15 cellular contexts compared by ENCODE assay signal in the genomic region with DNA sequence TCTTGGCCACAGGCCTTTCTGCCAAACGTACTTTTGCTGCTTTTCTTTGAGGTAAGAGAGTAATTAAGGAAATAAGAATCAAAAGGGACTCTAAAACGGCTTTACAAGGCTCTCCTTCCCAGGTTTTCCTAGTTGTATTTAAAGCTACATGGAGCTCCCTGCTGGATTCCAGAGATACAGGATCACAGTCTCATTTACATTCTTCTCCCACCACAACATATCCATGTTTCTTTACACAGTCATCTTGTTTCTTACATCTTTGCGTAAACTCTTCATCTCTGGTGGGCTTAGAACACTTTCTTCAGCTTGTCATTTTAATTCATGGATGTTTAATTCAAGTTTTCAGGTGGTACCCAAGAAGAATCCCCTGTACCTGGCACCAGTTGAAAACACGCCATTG.
DNase-seq lines count a peak whose midpoint lies in the region; ATAC-seq and TF ChIP-seq lines count a peak whose summit lies in the region.
"Had no signal": no experiment of that assay in that cellular context is flagged by ENCODE, and none has a peak within 500 bp of the region (broad histone marks: within the 10 kb centered on the region; RNA-seq: fewer than 3 reads in every experiment).

No MANE protein-coding gene starts in this region.

- H2AK5ac ChIP-seq in mesenchymal stem cell (ENCODE audit: low read length, severe bottlenecking), result no peak overlapping the region

- H3K9ac ChIP-seq in mesenchymal stem cell (ENCODE audit: low read length), result no peak overlapping the region

- no peak overlapping the region for H3K4me2 ChIP-seq in mesenchymal stem cell (ENCODE audit: low read length, poor library complexity, severe bottlenecking)

- H3K23ac ChIP-seq in mesenchymal stem cell (ENCODE audit: low read length in 2 of 2), result no peak overlapping the region

- no peak overlapping the region for H3K27ac Mint-ChIP-seq in HFFc6
- H3K27ac Mint-ChIP-seq in activated naive CD8-positive, alpha-beta T cell treated with anti-CD3 and anti-CD28 coated beads, Interleukin-2, amount 50 U/mL, for 24 hours, result no peak overlapping the region
- H3K27ac Mint-ChIP-seq in activated T-helper 17 cell treated with anti-CD3 and anti-CD28 coated beads, Interleukin-2, amount 50 U/mL, for 72 hours, result no peak overlapping the region
- H3K27ac Mint-ChIP-seq: CD14-positive monocyte had no signal

- DNase-seq in AG08396 (ENCODE audit: low spot score) (peak; percentile 24), HFFc6 (peak; percentile 33), astrocyte of the spinal cord (ENCODE audit: low read depth, low spot score) (peak; percentile 48), mesenchymal stem cell (peak; percentile 5)
- no peak for DNase-seq in activated naive CD8-positive, alpha-beta T cell treated with anti-CD3 and anti-CD28 coated beads, Interleukin-2, amount 50 U/mL, for 24 hours
- DNase-seq: DMS79 treated with DMSO at 0.1 percent for 48 hours, GDM1, HCEC 1CT, NCI-H1105, NCI-H2081 treated with DMSO at 0.1 percent for 48 hours had no signal

- H3K27ac ChIP-seq in mesenchymal stem cell (ENCODE audit: low read length, poor library complexity, severe bottlenecking), result no peak overlapping the region

- H3K4me1 Mint-ChIP-seq in HFFc6 (ENCODE audit: low read depth), result peaks cover 30% of the 10 kb centered on the region
- no peaks in the 10 kb centered on the region for H3K4me1 Mint-ChIP-seq in activated naive CD8-positive, alpha-beta T cell treated with anti-CD3 and anti-CD28 coated beads, Interleukin-2, amount 50 U/mL, for 24 hours
- H3K4me1 Mint-ChIP-seq in activated T-helper 17 cell treated with anti-CD3 and anti-CD28 coated beads, Interleukin-2, amount 50 U/mL, for 72 hours, result no peaks in the 10 kb centered on the region
- H3K4me1 Mint-ChIP-seq: CD14-positive monocyte had no signal

- no peaks in the 10 kb centered on the region for H3K36me3 ChIP-seq in mesenchymal stem cell (ENCODE audit: control insufficient read depth in 1 of 2, insufficient read depth in 2 of 2, low read depth in 1 of 2, low read length in 2 of 2)

- H3K9me3 Mint-ChIP-seq in HFFc6, result no peaks in the 10 kb centered on the region
- H3K9me3 Mint-ChIP-seq in activated naive CD8-positive, alpha-beta T cell treated with anti-CD3 and anti-CD28 coated beads, Interleukin-2, amount 50 U/mL, for 24 hours, result no peaks in the 10 kb centered on the region
- H3K9me3 Mint-ChIP-seq in activated T-helper 17 cell treated with anti-CD3 and anti-CD28 coated beads, Interleukin-2, amount 50 U/mL, for 72 hours, result no peaks in the 10 kb centered on the region

- H2BK15ac ChIP-seq in mesenchymal stem cell (ENCODE audit: low read depth, poor library complexity, severe bottlenecking), result no peak overlapping the region

- no peak overlapping the region for H2BK120ac ChIP-seq in mesenchymal stem cell (ENCODE audit: low read depth, low read length)

- no peak for TF ChIP-seq CTCF in HFFc6 (IDR thresholded peaks at IDR 0.05)
- no peak for TF ChIP-seq CTCF in astrocyte of the spinal cord (IDR thresholded peaks at IDR 0.05; ENCODE audit: low read depth, low read length)

- H3K79me1 ChIP-seq in mesenchymal stem cell (replicated peaks; ENCODE audit: low read length, poor library complexity, severe bottlenecking), result no peaks in the 10 kb centered on the region

- in situ Hi-C loops in astrocyte of the spinal cord (cut with HindIII; ENCODE audit: low sequenced_read_pairs), result no loop called here

- H3K9me3 ChIP-seq in mesenchymal stem cell (ENCODE audit: control insufficient read depth, low read length), result no peaks in the 10 kb centered on the region

- no peak overlapping the region for H3K18ac ChIP-seq in mesenchymal stem cell (ENCODE audit: low read depth in 1 of 2, low read length in 2 of 2)

- H2BK12ac ChIP-seq in mesenchymal stem cell (ENCODE audit: low read length in 2 of 2), result no peak overlapping the region

- H3K27me3 ChIP-seq in mesenchymal stem cell (ENCODE audit: control insufficient read depth in 1 of 2, insufficient read depth in 1 of 2, low read length in 2 of 2), result no peaks in the 10 kb centered on the region

- no peak overlapping the region for H2AFZ ChIP-seq in mesenchymal stem cell (ENCODE audit: low read depth, low read length)

- WGBS in mesenchymal stem cell, result 66% methylated on average over 3 of the region's 4 CpGs

- no peak overlapping the region for H3K4me3 Mint-ChIP-seq in HFFc6
- H3K4me3 Mint-ChIP-seq in activated naive CD8-positive, alpha-beta T cell treated with anti-CD3 and anti-CD28 coated beads, Interleukin-2, amount 50 U/mL, for 24 hours, result no peak overlapping the region
- no peak overlapping the region for H3K4me3 Mint-ChIP-seq in activated T-helper 17 cell treated with anti-CD3 and anti-CD28 coated beads, Interleukin-2, amount 50 U/mL, for 72 hours
- H3K4me3 Mint-ChIP-seq: CD14-positive monocyte had no signal

- H3K4me3 ChIP-seq in astrocyte of the spinal cord (ENCODE audit: low read depth, low read length) (no peak overlapping the region), mesenchymal stem cell (ENCODE audit: insufficient read depth in 1 of 2, low read depth in 1 of 2, low read length in 2 of 2) (no peak overlapping the region)

- no peak overlapping the region for H3K4ac ChIP-seq in mesenchymal stem cell (ENCODE audit: low read depth in 1 of 2, low read length in 2 of 2)

- H3K36me3 Mint-ChIP-seq in HFFc6 (ENCODE audit: low read depth), result no peaks in the 10 kb centered on the region
- no peaks in the 10 kb centered on the region for H3K36me3 Mint-ChIP-seq in activated naive CD8-positive, alpha-beta T cell treated with anti-CD3 and anti-CD28 coated beads, Interleukin-2, amount 50 U/mL, for 24 hours (ENCODE audit: low read depth)
- no peaks in the 10 kb centered on the region for H3K36me3 Mint-ChIP-seq in activated T-helper 17 cell treated with anti-CD3 and anti-CD28 coated beads, Interleukin-2, amount 50 U/mL, for 72 hours (ENCODE audit: low read depth)
- H3K36me3 Mint-ChIP-seq: CD14-positive monocyte had no signal

- no peaks in the 10 kb centered on the region; the same call in 1 of the 2 replicates for H3K27me3 Mint-ChIP-seq in HFFc6 (ENCODE audit: insufficient read depth)
- H3K27me3 Mint-ChIP-seq in activated naive CD8-positive, alpha-beta T cell treated with anti-CD3 and anti-CD28 coated beads, Interleukin-2, amount 50 U/mL, for 24 hours, result peaks cover 2% of the 10 kb centered on the region
- peaks cover 11% of the 10 kb centered on the region for H3K27me3 Mint-ChIP-seq in activated T-helper 17 cell treated with anti-CD3 and anti-CD28 coated beads, Interleukin-2, amount 50 U/mL, for 72 hours

- H3K14ac ChIP-seq in mesenchymal stem cell (ENCODE audit: low read length in 2 of 2), result no peak overlapping the region

- no peak for ATAC-seq in activated naive CD8-positive, alpha-beta T cell treated with anti-CD3 and anti-CD28 coated beads, Interleukin-2, amount 50 U/mL, for 24 hours
- ATAC-seq in HG03565 (IDR thresholded peaks at IDR 0.05; ENCODE audit: unreplicated experiment) (no peak), GM19455 (IDR thresholded peaks at IDR 0.05; ENCODE audit: unreplicated experiment) (no peak)
- no peak for ATAC-seq in activated T-helper 17 cell treated with anti-CD3 and anti-CD28 coated beads, Interleukin-2, amount 50 U/mL, for 72 hours (replicated peaks)
- ATAC-seq: Right ventricle myocardium inferior had no signal

- H4K8ac ChIP-seq in mesenchymal stem cell (ENCODE audit: low read length), result no peak overlapping the region

- H4K91ac ChIP-seq in mesenchymal stem cell (ENCODE audit: low read length), result no peak overlapping the region

- H3K4me1 ChIP-seq in mesenchymal stem cell (ENCODE audit: control insufficient read depth, insufficient read depth, low read depth, low read length), result no peaks in the 10 kb centered on the region

- H2BK5ac ChIP-seq in mesenchymal stem cell (ENCODE audit: low read depth, low read length, poor library complexity, severe bottlenecking), result no peak overlapping the region
